In genomic region chr7:133186060-133186459, GRCh38 we compare ENCODE assay signal across 22 cellular contexts.
"Had no signal": no experiment of that assay in that cellular context is flagged by ENCODE, and none has a peak within 500 bp of the region (broad histone marks: within the 10 kb centered on the region; RNA-seq: fewer than 3 reads in every experiment).

No MANE protein-coding gene starts in this region.

- H3K27me3 ChIP-seq: adrenal gland, breast epithelium, left lung, ovary, suprapubic skin, vagina had no signal

- H3K36me3 Mint-ChIP-seq: activated CD4-positive, alpha-beta memory T cell treated with anti-CD3 and anti-CD28 coated beads for 36 hours; activated naive CD4-positive, alpha-beta T cell treated with anti-CD3 and anti-CD28 coated beads, Interleukin-2, amount 50 U/mL, for 72 hours; mesothelial cell of epicardium; WTC11 had no signal

- H3K27ac Mint-ChIP-seq: activated CD4-positive, alpha-beta memory T cell treated with anti-CD3 and anti-CD28 coated beads for 36 hours; activated CD4-positive, alpha-beta T cell treated with anti-CD3 and anti-CD28 coated beads for 36 hours; activated naive CD4-positive, alpha-beta T cell treated with anti-CD3 and anti-CD28 coated beads, Interleukin-2, amount 50 U/mL, for 72 hours; activated T-helper 1 cell treated with anti-CD3 and anti-CD28 coated beads, Interleukin-12 subunit alpha, Interleukin-12 subunit beta, Interleukin-2, Interleukin-4 antibody, amounts not matched to agents 30 ng/mL and 10 ng/mL and 1 ng/mL, durations not matched to agents 14 hours and 24 hours and 36 hours; mesothelial cell of epicardium; stimulated activated naive CD8-positive, alpha-beta T cell treated with anti-CD3 and anti-CD28 coated beads, Interleukin-15, Interleukin-2, amounts not matched to agents 100 ng/mL and 50 ng/mL, for 24 hours; WTC11 had no signal

- H3K36me3 ChIP-seq: adrenal gland, breast epithelium, left lung, ovary, suprapubic skin, vagina had no signal

- H3K4me1 Mint-ChIP-seq: activated CD4-positive, alpha-beta T cell treated with anti-CD3 and anti-CD28 coated beads for 36 hours; mesothelial cell of epicardium had no signal

- H3K4me1 ChIP-seq: adrenal gland, breast epithelium, left lung, psoas muscle, suprapubic skin, vagina had no signal

- ATAC-seq: activated CD4-positive, alpha-beta T cell treated with anti-CD3 and anti-CD28 coated beads for 36 hours; activated naive CD4-positive, alpha-beta T cell treated with anti-CD3 and anti-CD28 coated beads, Interleukin-2, amount 50 U/mL, for 72 hours; left lung; psoas muscle; right cardiac atrium; WTC11 had no signal

- H3K27me3 Mint-ChIP-seq: activated CD4-positive, alpha-beta T cell treated with anti-CD3 and anti-CD28 coated beads for 36 hours; stimulated activated naive CD8-positive, alpha-beta T cell treated with anti-CD3 and anti-CD28 coated beads, Interleukin-15, Interleukin-2, amounts not matched to agents 100 ng/mL and 50 ng/mL, for 24 hours had no signal

- H3K4me3 Mint-ChIP-seq: activated CD4-positive, alpha-beta memory T cell treated with anti-CD3 and anti-CD28 coated beads for 36 hours; activated CD4-positive, alpha-beta T cell treated with anti-CD3 and anti-CD28 coated beads for 36 hours; activated T-helper 1 cell treated with anti-CD3 and anti-CD28 coated beads, Interleukin-12 subunit alpha, Interleukin-12 subunit beta, Interleukin-2, Interleukin-4 antibody, amounts not matched to agents 30 ng/mL and 10 ng/mL and 1 ng/mL, durations not matched to agents 14 hours and 24 hours and 36 hours; mesothelial cell of epicardium; stimulated activated naive CD8-positive, alpha-beta T cell treated with anti-CD3 and anti-CD28 coated beads, Interleukin-15, Interleukin-2, amounts not matched to agents 100 ng/mL and 50 ng/mL, for 24 hours; WTC11 had no signal

- H3K27ac ChIP-seq: adrenal gland, breast epithelium, coronary artery, left lung, ovary, psoas muscle, suprapubic skin, vagina had no signal

- H3K9me3 Mint-ChIP-seq: activated CD4-positive, alpha-beta memory T cell treated with anti-CD3 and anti-CD28 coated beads for 36 hours; activated naive CD4-positive, alpha-beta T cell treated with anti-CD3 and anti-CD28 coated beads, Interleukin-2, amount 50 U/mL, for 72 hours; activated T-helper 1 cell treated with anti-CD3 and anti-CD28 coated beads, Interleukin-12 subunit alpha, Interleukin-12 subunit beta, Interleukin-2, Interleukin-4 antibody, amounts not matched to agents 30 ng/mL and 10 ng/mL and 1 ng/mL, durations not matched to agents 14 hours and 24 hours and 36 hours; mesothelial cell of epicardium; stimulated activated naive CD8-positive, alpha-beta T cell treated with anti-CD3 and anti-CD28 coated beads, Interleukin-15, Interleukin-2, amounts not matched to agents 100 ng/mL and 50 ng/mL, for 24 hours; WTC11 had no signal

- DNase-seq: activated CD4-positive, alpha-beta memory T cell treated with anti-CD3 and anti-CD28 coated beads for 36 hours; activated CD4-positive, alpha-beta T cell treated with anti-CD3 and anti-CD28 coated beads for 36 hours; activated gamma-delta T cell treated with Interleukin-2 at 50 U/mL for 16 hours; activated T-cell treated with anti-CD3 and anti-CD28 coated beads for 4 hours; adrenal gland; erythroblast; kidney; left lung; ovary; psoas muscle; right cardiac atrium; stimulated activated CD4-positive, alpha-beta T cell treated with anti-CD3 and anti-CD28 coated beads, Interleukin-2, amount 100 ng/mL, for 24 hours; trophoblast cell had no signal

- H3K4me3 ChIP-seq: adrenal gland, breast epithelium, coronary artery, left lung, ovary, psoas muscle, suprapubic skin, vagina had no signal

- H3K9me3 ChIP-seq: adrenal gland, breast epithelium, left lung, ovary, psoas muscle, suprapubic skin, vagina had no signal
